In genomic region chr5:61659221-61659696, GRCh38 we compare ENCODE assay signal across 1 cellular context.
TF ChIP-seq lines count a peak whose summit lies in the region.

No MANE protein-coding gene starts in this region.

TF ChIP-seq in K562, 482 proteins besides CTCF, POLR2A, EP300 and RAD21 (continued from another document):
- no peak for TF ChIP-seq ZBTB49 (CRISPR knock-in tag; IDR thresholded peaks at IDR 0.05; ENCODE audit: borderline replicate concordance)
TF ChIP-seq in K562: peak in this region for 4.
